19 cellular contexts compared by ENCODE assay signal in the genomic region with DNA sequence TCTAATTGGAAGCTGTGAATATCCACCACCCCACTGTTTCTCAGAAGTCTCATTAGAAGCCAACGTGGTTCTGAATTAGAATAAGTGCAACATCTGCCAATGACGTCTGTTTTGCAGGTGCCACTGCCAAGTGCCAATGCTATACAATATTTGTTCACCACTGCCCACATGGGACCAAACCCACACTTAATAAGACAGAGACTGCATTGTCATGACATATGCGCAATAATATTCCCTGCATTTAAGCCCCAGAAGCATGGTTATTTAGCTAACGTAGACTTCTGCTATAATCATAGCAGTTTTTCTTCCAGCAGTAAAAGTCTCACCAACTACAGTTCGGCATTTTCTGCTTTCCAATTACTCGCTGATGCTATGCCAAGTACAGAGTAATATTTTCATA.
A peak's percentile ranks its signal among the peaks of the same experiment; 100 is the strongest.
DNase-seq lines count a peak whose midpoint lies in the region; TF ChIP-seq lines count a peak whose summit lies in the region.
"Had no signal": no experiment of that assay in that cellular context is flagged by ENCODE, and none has a peak within 500 bp of the region (broad histone marks: within the 10 kb centered on the region; RNA-seq: fewer than 3 reads in every experiment).

No MANE protein-coding gene starts in this region.

- POLR2A ChIA-PET in activated CD4-positive, alpha-beta T cell treated with anti-CD3 and anti-CD28 coated beads, Interleukin-2, amount 10 ng/mL, durations not matched to agents 7 days and 5 days (lab: Charles Lee) = no interaction called here

- BruUV-seq in Calu3 (replicated peaks; lab: Mats Ljungman, UMichigan) = no TSS peak

- peaks cover 0 to 10% (median 7%) of the 10 kb centered on the region in 4 donors for H3K4me1 ChIP-seq in esophagus muscularis mucosa
- H3K4me1 ChIP-seq in sigmoid colon = peaks cover 0 to 9% (median 4%) of the 10 kb centered on the region in 4 donors
- H3K4me1 ChIP-seq: ascending aorta, BLaER1, stomach had no signal

- H3K27me3 Mint-ChIP-seq in Calu3 (ENCODE audit: unreplicated experiment) = no peaks in the 10 kb centered on the region
- H3K27me3 Mint-ChIP-seq in type B pancreatic cell = peaks cover 3% of the 10 kb centered on the region
- H3K27me3 Mint-ChIP-seq in activated CD4-positive, alpha-beta T cell treated with anti-CD3 and anti-CD28 coated beads, Interleukin-2, amount 10 ng/mL, durations not matched to agents 7 days and 5 days = no peaks in the 10 kb centered on the region
- H3K27me3 Mint-ChIP-seq: activated B cell treated with CpG ODN at 0.5 μM for 24 hours had no signal

- H3K4me1 Mint-ChIP-seq in Calu3 (ENCODE audit: low read depth, unreplicated experiment) (no peaks in the 10 kb centered on the region), type B pancreatic cell (ENCODE audit: unreplicated experiment) (no peaks in the 10 kb centered on the region)
- no peaks in the 10 kb centered on the region for H3K4me1 Mint-ChIP-seq in activated CD4-positive, alpha-beta T cell treated with anti-CD3 and anti-CD28 coated beads, Interleukin-2, amount 10 ng/mL, durations not matched to agents 7 days and 5 days
- H3K4me1 Mint-ChIP-seq: activated B cell treated with CpG ODN at 0.5 μM for 24 hours had no signal

- DNase-seq in DMS53 (lab: John Stamatoyannopoulos, UW) = peak; percentile 82
- peak; percentile 1 for DNase-seq in NCI-H2171 (lab: John Stamatoyannopoulos, UW)
- DNase-seq in esophagus muscularis mucosa (ENCODE audit: extremely low spot score) = no peak
- DNase-seq in sigmoid colon = no peak
- DNase-seq in NCI-H146 (lab: John Stamatoyannopoulos, UW) = no peak
- no peak for DNase-seq in Calu3
- DNase-seq in type B pancreatic cell (ENCODE audit: extremely low spot score, unreplicated experiment) = no peak
- no peak for DNase-seq in activated CD4-positive, alpha-beta T cell treated with anti-CD3 and anti-CD28 coated beads, Interleukin-2, amount 10 ng/mL, durations not matched to agents 7 days and 5 days
- DNase-seq: activated B cell treated with CpG ODN at 0.5 μM for 24 hours; activated CD8-positive, alpha-beta memory T cell treated with anti-CD3 and anti-CD28 coated beads for 24 hours; activated effector memory CD4-positive, alpha-beta T cell treated with anti-CD3 and anti-CD28 coated beads, Interleukin-2, amount 50 U/mL, for 16 hours; DMS79 treated with DMSO at 0.1 percent for 48 hours; NCI-H187; ovary; stomach had no signal

- H3K36me3 Mint-ChIP-seq in Calu3 (ENCODE audit: insufficient read depth, unreplicated experiment) (no peaks in the 10 kb centered on the region), type B pancreatic cell (no peaks in the 10 kb centered on the region)
- H3K36me3 Mint-ChIP-seq in activated CD4-positive, alpha-beta T cell treated with anti-CD3 and anti-CD28 coated beads, Interleukin-2, amount 10 ng/mL, durations not matched to agents 7 days and 5 days (ENCODE audit: low read depth) = no peaks in the 10 kb centered on the region

- no peak overlapping the region for H3K27ac ChIP-seq in esophagus muscularis mucosa (replicated peaks in 1 of 4)
- peak overlapping the region in 1 of 4 donors; percentile 5 for H3K27ac ChIP-seq in sigmoid colon
- H3K27ac ChIP-seq: ascending aorta, BLaER1, hepatocyte, KMS-11, ovary, stomach had no signal

- CTCF ChIA-PET in Calu3 (lab: Charles Lee) = interaction anchor here (0.6 to 0.7 kb wide), 2 partner anchors 40 to 123 kb away, joined by 3 read pairs; no protein-coding TSS in a partner anchor
- CTCF ChIA-PET in activated CD4-positive, alpha-beta T cell treated with anti-CD3 and anti-CD28 coated beads, Interleukin-2, amount 10 ng/mL, durations not matched to agents 7 days and 5 days (lab: Charles Lee) = no interaction called here

- TF ChIP-seq EP300 in esophagus muscularis mucosa (IDR thresholded peaks at IDR 0.05) (no peak), sigmoid colon (IDR thresholded peaks at IDR 0.05) (no peak)

- H3K4me3 Mint-ChIP-seq in Calu3 (ENCODE audit: low read depth, unreplicated experiment) (no peak overlapping the region), type B pancreatic cell (no peak overlapping the region)
- no peak overlapping the region for H3K4me3 Mint-ChIP-seq in activated CD4-positive, alpha-beta T cell treated with anti-CD3 and anti-CD28 coated beads, Interleukin-2, amount 10 ng/mL, durations not matched to agents 7 days and 5 days
- H3K4me3 Mint-ChIP-seq: activated B cell treated with CpG ODN at 0.5 μM for 24 hours had no signal

- H3K9me3 Mint-ChIP-seq in Calu3 (ENCODE audit: low read depth, unreplicated experiment) (no peaks in the 10 kb centered on the region), type B pancreatic cell (no peaks in the 10 kb centered on the region)
- H3K9me3 Mint-ChIP-seq in activated CD4-positive, alpha-beta T cell treated with anti-CD3 and anti-CD28 coated beads, Interleukin-2, amount 10 ng/mL, durations not matched to agents 7 days and 5 days = no peaks in the 10 kb centered on the region

- H3K36me3 ChIP-seq in esophagus muscularis mucosa = no peaks in the 10 kb centered on the region
- no peaks in the 10 kb centered on the region for H3K36me3 ChIP-seq in sigmoid colon
- H3K36me3 ChIP-seq: ascending aorta, BLaER1, ovary, stomach had no signal

- H3K9me3 ChIP-seq in esophagus muscularis mucosa = no peaks in the 10 kb centered on the region
- no peaks in the 10 kb centered on the region for H3K9me3 ChIP-seq in sigmoid colon
- H3K9me3 ChIP-seq: ascending aorta, BLaER1, ovary, stomach had no signal

- WGBS in esophagus muscularis mucosa = 52% methylated on average over 6 of the region's 6 CpGs
- WGBS in sigmoid colon, 2 donors = 32 to 67% methylated on average over 6 of the region's 6 CpGs

- H3K27ac Mint-ChIP-seq in Calu3 (ENCODE audit: unreplicated experiment) (no peak overlapping the region), type B pancreatic cell (no peak overlapping the region)
- no peak overlapping the region for H3K27ac Mint-ChIP-seq in activated CD4-positive, alpha-beta T cell treated with anti-CD3 and anti-CD28 coated beads, Interleukin-2, amount 10 ng/mL, durations not matched to agents 7 days and 5 days
- H3K27ac Mint-ChIP-seq: activated B cell treated with CpG ODN at 0.5 μM for 24 hours had no signal

- TF ChIP-seq CTCF in esophagus muscularis mucosa (IDR thresholded peaks at IDR 0.05) (no peak), sigmoid colon (IDR thresholded peaks at IDR 0.05) (no peak), Calu3 (IDR thresholded peaks at IDR 0.05; ENCODE audit: unreplicated experiment) (no peak), type B pancreatic cell (conservative IDR thresholded peaks at IDR 0.05) (no peak)

- H3K4me3 ChIP-seq in esophagus muscularis mucosa (peak overlapping the region; percentile 18 to 29 (median 24)), sigmoid colon (peak overlapping the region in 3 of 4 donors; percentile 18 to 28 (median 26))
- H3K4me3 ChIP-seq: ascending aorta, BLaER1, hepatocyte, ovary, stomach had no signal

- intact Hi-C loops in esophagus muscularis mucosa (cut with DNase I) = no loop called here
- intact Hi-C loops in sigmoid colon (cut with DNase I) = no loop called here
- intact Hi-C loops in Calu3 (cut with micrococcal nuclease; ENCODE audit: unreplicated experiment) = no loop called here

- no peaks in the 10 kb centered on the region for H3K27me3 ChIP-seq in esophagus muscularis mucosa
- no peaks in the 10 kb centered on the region for H3K27me3 ChIP-seq in sigmoid colon
- H3K27me3 ChIP-seq: ascending aorta, BLaER1, hepatocyte, ovary, stomach had no signal

- TF ChIP-seq POLR2A in esophagus muscularis mucosa (IDR thresholded peaks at IDR 0.05; ENCODE audit: low read depth) (no peak), sigmoid colon (IDR thresholded peaks at IDR 0.05) (no peak)

Comparison
In these comparisons a context has a peak if more than half of its experiments do, and no peak if none do; other contexts are left out.
1. DNase-seq: peak in DMS53 (single experiment) and NCI-H2171 (single experiment); none in esophagus muscularis mucosa (single experiment), sigmoid colon (single experiment), NCI-H146 (single experiment), Calu3 (single experiment), type B pancreatic cell (single experiment) and activated CD4-positive, alpha-beta T cell treated with anti-CD3 and anti-CD28 coated beads, Interleukin-2, amount 10 ng/mL, durations not matched to agents 7 days and 5 days (single experiment).